In the genomic region with DNA sequence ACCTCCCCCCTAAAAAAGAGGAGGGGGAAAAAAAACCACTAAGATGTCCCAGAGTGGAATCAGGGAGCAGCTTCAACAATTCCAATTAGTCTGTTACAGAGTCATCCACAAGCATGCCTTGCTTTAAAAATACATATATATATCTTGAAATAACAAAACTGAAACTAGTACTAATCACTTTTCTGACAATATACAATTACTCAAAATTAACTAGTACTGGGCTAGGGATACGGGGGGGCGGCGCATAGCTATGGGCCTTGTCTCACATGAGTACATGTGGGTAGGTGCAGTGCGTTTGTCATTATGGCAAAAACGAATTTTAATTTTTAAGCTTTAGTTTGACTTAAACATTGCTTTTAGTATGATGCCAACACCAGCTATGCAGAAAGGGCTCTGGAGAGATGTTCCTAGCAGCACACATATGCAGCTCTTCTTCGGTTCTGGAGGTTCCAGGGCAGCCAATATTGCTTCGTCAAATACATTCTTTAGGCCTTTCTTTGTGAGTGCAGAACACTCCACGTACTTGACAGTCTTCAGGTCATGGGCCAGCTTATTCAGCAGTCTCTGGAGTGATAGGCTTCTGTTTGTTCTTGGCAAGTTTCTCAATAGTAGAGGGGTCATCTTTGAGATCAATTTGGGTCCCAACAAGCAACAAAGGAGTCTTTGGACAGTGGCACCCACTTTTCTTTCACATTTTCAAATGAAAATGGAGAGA, we compare ENCODE assay signal across 1 cellular context.
TF ChIP-seq lines count a peak whose summit lies in the region.

No MANE protein-coding gene starts in this region.

TF ChIP-seq in HepG2, 621 proteins besides CTCF, POLR2A, EP300 and RAD21 (continued from another document and continues in another):
- TF ChIP-seq, protein P1, sequence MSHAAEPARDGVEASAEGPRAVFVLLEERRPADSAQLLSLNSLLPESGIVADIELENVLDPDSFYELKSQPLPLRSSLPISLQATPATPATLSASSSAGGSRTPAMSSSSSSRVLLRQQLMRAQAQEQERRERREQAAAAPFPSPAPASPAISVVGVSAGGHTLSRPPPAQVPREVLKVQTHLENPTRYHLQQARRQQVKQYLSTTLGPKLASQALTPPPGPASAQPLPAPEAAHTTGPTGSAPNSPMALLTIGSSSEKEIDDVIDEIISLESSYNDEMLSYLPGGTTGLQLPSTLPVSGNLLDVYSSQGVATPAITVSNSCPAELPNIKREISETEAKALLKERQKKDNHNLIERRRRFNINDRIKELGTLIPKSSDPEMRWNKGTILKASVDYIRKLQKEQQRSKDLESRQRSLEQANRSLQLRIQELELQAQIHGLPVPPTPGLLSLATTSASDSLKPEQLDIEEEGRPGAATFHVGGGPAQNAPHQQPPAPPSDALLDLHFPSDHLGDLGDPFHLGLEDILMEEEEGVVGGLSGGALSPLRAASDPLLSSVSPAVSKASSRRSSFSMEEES (CRISPR knock-in tag; IDR thresholded peaks at IDR 0.05) = no peak
- TF ChIP-seq ZNF556 (CRISPR knock-in tag; IDR thresholded peaks at IDR 0.05; ENCODE audit: borderline replicate concordance) (no peak), FOXK1 (CRISPR knock-in tag; IDR thresholded peaks at IDR 0.05; ENCODE audit: borderline replicate concordance, low read depth) (peak; percentile 15; the same call in 1 of the 2 replicates), SNAI1 (CRISPR knock-in tag; IDR thresholded peaks at IDR 0.05; ENCODE audit: borderline replicate concordance) (no peak), ZNF414 (CRISPR knock-in tag; IDR thresholded peaks at IDR 0.05) (no peak), CEBPG (CRISPR knock-in tag; IDR thresholded peaks at IDR 0.05) (peak; percentile 53), MTERF4 (CRISPR knock-in tag; IDR thresholded peaks at IDR 0.05) (no peak), ZNF709 (CRISPR knock-in tag; IDR thresholded peaks at IDR 0.05) (no peak), ZNF207 (IDR thresholded peaks at IDR 0.05; ENCODE audit: borderline replicate concordance) (no peak), ZBTB7B (CRISPR knock-in tag; IDR thresholded peaks at IDR 0.05) (peak; percentile 55; the same call in 1 of the 2 replicates), SOX13 (IDR thresholded peaks at IDR 0.05) (no peak), SOX13 (CRISPR knock-in tag; conservative IDR thresholded peaks at IDR 0.05 in 1 of 2, IDR thresholded peaks at IDR 0.05 in 1 of 2) (peak in 1 of 2 experiments; percentile 33; a peak in 1 of 4 replicates), ZNF83 (CRISPR knock-in tag; IDR thresholded peaks at IDR 0.05; ENCODE audit: borderline replicate concordance) (no peak), ZFP37 (CRISPR knock-in tag; IDR thresholded peaks at IDR 0.05; ENCODE audit: borderline replicate concordance) (no peak), CHD4 (IDR thresholded peaks at IDR 0.05; ENCODE audit: borderline replicate concordance, low read length) (no peak), ZBTB14 (CRISPR knock-in tag; IDR thresholded peaks at IDR 0.05) (0 out of 2 replicates have a peak, but pooled peaks have one; percentile 28), ZNF563 (CRISPR knock-in tag; IDR thresholded peaks at IDR 0.05) (no peak), ATRX (CRISPR knock-in tag; IDR thresholded peaks at IDR 0.05; ENCODE audit: borderline replicate concordance) (no peak), ZNF280B (CRISPR knock-in tag; IDR thresholded peaks at IDR 0.05; ENCODE audit: borderline replicate concordance) (no peak), ZMYM4 (CRISPR knock-in tag; IDR thresholded peaks at IDR 0.05) (no peak), STAT5B (CRISPR knock-in tag; IDR thresholded peaks at IDR 0.05) (no peak), ZNF704 (CRISPR knock-in tag; IDR thresholded peaks at IDR 0.05; ENCODE audit: borderline replicate concordance) (no peak), ZFP1 (CRISPR knock-in tag; IDR thresholded peaks at IDR 0.05) (no peak), ZNF883 (CRISPR knock-in tag; IDR thresholded peaks at IDR 0.05; ENCODE audit: not compliant biosample characterization) (no peak), FOSL2 (CRISPR knock-in tag; IDR thresholded peaks at IDR 0.05) (0 out of 2 replicates have a peak, but pooled peaks have one; percentile 9), RARA (CRISPR knock-in tag; IDR thresholded peaks at IDR 0.05) (0 out of 2 replicates have a peak, but pooled peaks have one; percentile 33), ETV6 (CRISPR knock-in tag; conservative IDR thresholded peaks at IDR 0.05) (no peak), ZNF329 (CRISPR knock-in tag; IDR thresholded peaks at IDR 0.05; ENCODE audit: low read depth) (no peak), ZBTB10 (CRISPR knock-in tag; IDR thresholded peaks at IDR 0.05; ENCODE audit: borderline replicate concordance) (0 out of 2 replicates have a peak, but pooled peaks have one; percentile 34)
- TF ChIP-seq, protein P2, sequence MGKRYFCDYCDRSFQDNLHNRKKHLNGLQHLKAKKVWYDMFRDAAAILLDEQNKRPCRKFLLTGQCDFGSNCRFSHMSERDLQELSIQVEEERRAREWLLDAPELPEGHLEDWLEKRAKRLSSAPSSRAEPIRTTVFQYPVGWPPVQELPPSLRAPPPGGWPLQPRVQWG (CRISPR knock-in tag; IDR thresholded peaks at IDR 0.05; ENCODE audit: borderline replicate concordance, low read depth) = no peak
- TF ChIP-seq, protein P3, sequence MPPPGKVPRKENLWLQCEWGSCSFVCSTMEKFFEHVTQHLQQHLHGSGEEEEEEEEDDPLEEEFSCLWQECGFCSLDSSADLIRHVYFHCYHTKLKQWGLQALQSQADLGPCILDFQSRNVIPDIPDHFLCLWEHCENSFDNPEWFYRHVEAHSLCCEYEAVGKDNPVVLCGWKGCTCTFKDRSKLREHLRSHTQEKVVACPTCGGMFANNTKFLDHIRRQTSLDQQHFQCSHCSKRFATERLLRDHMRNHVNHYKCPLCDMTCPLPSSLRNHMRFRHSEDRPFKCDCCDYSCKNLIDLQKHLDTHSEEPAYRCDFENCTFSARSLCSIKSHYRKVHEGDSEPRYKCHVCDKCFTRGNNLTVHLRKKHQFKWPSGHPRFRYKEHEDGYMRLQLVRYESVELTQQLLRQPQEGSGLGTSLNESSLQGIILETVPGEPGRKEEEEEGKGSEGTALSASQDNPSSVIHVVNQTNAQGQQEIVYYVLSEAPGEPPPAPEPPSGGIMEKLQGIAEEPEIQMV (CRISPR knock-in tag; IDR thresholded peaks at IDR 0.05; ENCODE audit: low read depth) = no peak
- TF ChIP-seq, protein P4, sequence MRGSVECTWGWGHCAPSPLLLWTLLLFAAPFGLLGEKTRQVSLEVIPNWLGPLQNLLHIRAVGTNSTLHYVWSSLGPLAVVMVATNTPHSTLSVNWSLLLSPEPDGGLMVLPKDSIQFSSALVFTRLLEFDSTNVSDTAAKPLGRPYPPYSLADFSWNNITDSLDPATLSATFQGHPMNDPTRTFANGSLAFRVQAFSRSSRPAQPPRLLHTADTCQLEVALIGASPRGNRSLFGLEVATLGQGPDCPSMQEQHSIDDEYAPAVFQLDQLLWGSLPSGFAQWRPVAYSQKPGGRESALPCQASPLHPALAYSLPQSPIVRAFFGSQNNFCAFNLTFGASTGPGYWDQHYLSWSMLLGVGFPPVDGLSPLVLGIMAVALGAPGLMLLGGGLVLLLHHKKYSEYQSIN (CRISPR knock-in tag; IDR thresholded peaks at IDR 0.05; ENCODE audit: borderline replicate concordance) = no peak
- TF ChIP-seq, protein P5, sequence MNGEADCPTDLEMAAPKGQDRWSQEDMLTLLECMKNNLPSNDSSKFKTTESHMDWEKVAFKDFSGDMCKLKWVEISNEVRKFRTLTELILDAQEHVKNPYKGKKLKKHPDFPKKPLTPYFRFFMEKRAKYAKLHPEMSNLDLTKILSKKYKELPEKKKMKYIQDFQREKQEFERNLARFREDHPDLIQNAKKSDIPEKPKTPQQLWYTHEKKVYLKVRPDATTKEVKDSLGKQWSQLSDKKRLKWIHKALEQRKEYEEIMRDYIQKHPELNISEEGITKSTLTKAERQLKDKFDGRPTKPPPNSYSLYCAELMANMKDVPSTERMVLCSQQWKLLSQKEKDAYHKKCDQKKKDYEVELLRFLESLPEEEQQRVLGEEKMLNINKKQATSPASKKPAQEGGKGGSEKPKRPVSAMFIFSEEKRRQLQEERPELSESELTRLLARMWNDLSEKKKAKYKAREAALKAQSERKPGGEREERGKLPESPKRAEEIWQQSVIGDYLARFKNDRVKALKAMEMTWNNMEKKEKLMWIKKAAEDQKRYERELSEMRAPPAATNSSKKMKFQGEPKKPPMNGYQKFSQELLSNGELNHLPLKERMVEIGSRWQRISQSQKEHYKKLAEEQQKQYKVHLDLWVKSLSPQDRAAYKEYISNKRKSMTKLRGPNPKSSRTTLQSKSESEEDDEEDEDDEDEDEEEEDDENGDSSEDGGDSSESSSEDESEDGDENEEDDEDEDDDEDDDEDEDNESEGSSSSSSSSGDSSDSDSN (CRISPR knock-in tag; IDR thresholded peaks at IDR 0.05) = no peak
- TF ChIP-seq, protein P6, sequence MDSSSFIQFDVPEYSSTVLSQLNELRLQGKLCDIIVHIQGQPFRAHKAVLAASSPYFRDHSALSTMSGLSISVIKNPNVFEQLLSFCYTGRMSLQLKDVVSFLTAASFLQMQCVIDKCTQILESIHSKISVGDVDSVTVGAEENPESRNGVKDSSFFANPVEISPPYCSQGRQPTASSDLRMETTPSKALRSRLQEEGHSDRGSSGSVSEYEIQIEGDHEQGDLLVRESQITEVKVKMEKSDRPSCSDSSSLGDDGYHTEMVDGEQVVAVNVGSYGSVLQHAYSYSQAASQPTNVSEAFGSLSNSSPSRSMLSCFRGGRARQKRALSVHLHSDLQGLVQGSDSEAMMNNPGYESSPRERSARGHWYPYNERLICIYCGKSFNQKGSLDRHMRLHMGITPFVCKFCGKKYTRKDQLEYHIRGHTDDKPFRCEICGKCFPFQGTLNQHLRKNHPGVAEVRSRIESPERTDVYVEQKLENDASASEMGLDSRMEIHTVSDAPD (CRISPR knock-in tag; IDR thresholded peaks at IDR 0.05) = no peak
